ENCODE assay signal across 1 cellular context in the genomic region with DNA sequence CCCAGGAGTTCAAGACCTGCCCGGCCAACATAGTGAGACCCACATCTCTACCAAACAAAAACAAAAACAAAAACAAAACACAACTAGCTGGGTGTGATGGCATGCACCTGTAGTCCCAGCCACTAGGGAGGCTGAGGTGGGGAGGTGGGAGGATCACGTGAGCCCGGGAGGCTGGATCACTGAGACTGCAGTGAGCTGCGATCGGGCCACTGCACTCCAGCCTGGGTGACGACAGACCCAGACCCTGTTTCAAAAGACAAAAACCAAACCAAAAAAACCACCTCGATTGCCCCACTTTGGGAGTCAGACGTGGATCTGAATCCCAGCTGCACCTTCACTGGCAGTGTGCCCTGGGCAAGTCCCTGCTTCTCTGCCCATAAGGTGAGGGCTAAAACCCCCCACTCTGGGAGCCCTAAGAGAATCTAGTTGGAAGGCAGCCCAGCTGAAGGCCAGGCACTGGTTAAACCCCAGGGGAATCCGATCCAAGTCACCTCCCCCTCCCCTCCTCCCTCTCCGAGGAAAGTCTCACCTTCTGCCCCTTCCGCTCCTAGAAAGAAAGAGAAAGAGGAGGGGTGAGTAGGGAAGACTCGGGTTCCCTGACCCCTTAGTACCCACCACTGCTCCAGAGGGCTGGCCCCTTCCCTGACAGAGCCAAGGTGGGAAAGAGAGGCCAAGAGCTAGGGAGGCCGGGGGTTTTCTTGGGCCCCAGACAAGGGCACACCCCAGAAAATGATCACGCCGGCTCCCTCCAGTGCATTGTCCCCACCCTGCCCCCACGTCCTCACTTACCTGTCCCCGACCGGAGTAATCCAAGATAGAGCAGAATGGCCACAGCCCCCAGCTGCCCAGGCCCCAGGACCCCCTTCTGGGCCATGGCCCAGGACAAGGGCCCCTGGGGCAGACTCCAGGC.
TF ChIP-seq lines count a peak whose summit lies in the region.

No MANE protein-coding gene starts in this region.

TF ChIP-seq in GM12878, 131 proteins besides CTCF, POLR2A, EP300 and RAD21:
- TF ChIP-seq BCL11A (IDR thresholded peaks at IDR 0.05; ENCODE audit: low read depth, low read length) = no peak
- TF ChIP-seq ETV6 (conservative IDR thresholded peaks at IDR 0.05 in 1 of 2, IDR thresholded peaks at IDR 0.05 in 1 of 2; ENCODE audit: borderline replicate concordance in 1 of 2, low read depth in 1 of 2) = no peak
- TF ChIP-seq, protein P1, sequence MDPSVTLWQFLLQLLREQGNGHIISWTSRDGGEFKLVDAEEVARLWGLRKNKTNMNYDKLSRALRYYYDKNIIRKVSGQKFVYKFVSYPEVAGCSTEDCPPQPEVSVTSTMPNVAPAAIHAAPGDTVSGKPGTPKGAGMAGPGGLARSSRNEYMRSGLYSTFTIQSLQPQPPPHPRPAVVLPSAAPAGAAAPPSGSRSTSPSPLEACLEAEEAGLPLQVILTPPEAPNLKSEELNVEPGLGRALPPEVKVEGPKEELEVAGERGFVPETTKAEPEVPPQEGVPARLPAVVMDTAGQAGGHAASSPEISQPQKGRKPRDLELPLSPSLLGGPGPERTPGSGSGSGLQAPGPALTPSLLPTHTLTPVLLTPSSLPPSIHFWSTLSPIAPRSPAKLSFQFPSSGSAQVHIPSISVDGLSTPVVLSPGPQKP (IDR thresholded peaks at IDR 0.05; ENCODE audit: low read depth, low read length) = no peak
- TF ChIP-seq, protein P2, sequence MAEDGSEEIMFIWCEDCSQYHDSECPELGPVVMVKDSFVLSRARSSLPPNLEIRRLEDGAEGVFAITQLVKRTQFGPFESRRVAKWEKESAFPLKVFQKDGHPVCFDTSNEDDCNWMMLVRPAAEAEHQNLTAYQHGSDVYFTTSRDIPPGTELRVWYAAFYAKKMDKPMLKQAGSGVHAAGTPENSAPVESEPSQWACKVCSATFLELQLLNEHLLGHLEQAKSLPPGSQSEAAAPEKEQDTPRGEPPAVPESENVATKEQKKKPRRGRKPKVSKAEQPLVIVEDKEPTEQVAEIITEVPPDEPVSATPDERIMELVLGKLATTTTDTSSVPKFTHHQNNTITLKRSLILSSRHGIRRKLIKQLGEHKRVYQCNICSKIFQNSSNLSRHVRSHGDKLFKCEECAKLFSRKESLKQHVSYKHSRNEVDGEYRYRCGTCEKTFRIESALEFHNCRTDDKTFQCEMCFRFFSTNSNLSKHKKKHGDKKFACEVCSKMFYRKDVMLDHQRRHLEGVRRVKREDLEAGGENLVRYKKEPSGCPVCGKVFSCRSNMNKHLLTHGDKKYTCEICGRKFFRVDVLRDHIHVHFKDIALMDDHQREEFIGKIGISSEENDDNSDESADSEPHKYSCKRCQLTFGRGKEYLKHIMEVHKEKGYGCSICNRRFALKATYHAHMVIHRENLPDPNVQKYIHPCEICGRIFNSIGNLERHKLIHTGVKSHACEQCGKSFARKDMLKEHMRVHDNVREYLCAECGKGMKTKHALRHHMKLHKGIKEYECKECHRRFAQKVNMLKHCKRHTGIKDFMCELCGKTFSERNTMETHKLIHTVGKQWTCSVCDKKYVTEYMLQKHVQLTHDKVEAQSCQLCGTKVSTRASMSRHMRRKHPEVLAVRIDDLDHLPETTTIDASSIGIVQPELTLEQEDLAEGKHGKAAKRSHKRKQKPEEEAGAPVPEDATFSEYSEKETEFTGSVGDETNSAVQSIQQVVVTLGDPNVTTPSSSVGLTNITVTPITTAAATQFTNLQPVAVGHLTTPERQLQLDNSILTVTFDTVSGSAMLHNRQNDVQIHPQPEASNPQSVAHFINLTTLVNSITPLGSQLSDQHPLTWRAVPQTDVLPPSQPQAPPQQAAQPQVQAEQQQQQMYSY (CRISPR knock-in tag; IDR thresholded peaks at IDR 0.05) = no peak
- TF ChIP-seq, protein P3, sequence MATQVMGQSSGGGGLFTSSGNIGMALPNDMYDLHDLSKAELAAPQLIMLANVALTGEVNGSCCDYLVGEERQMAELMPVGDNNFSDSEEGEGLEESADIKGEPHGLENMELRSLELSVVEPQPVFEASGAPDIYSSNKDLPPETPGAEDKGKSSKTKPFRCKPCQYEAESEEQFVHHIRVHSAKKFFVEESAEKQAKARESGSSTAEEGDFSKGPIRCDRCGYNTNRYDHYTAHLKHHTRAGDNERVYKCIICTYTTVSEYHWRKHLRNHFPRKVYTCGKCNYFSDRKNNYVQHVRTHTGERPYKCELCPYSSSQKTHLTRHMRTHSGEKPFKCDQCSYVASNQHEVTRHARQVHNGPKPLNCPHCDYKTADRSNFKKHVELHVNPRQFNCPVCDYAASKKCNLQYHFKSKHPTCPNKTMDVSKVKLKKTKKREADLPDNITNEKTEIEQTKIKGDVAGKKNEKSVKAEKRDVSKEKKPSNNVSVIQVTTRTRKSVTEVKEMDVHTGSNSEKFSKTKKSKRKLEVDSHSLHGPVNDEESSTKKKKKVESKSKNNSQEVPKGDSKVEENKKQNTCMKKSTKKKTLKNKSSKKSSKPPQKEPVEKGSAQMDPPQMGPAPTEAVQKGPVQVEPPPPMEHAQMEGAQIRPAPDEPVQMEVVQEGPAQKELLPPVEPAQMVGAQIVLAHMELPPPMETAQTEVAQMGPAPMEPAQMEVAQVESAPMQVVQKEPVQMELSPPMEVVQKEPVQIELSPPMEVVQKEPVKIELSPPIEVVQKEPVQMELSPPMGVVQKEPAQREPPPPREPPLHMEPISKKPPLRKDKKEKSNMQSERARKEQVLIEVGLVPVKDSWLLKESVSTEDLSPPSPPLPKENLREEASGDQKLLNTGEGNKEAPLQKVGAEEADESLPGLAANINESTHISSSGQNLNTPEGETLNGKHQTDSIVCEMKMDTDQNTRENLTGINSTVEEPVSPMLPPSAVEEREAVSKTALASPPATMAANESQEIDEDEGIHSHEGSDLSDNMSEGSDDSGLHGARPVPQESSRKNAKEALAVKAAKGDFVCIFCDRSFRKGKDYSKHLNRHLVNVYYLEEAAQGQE (IDR thresholded peaks at IDR 0.05; ENCODE audit: low read depth, low read length) = no peak
- no peak for TF ChIP-seq NFXL1 (IDR thresholded peaks at IDR 0.05; ENCODE audit: borderline replicate concordance)
- no peak for TF ChIP-seq ZSCAN29 (IDR thresholded peaks at IDR 0.05)
- TF ChIP-seq, protein P4, sequence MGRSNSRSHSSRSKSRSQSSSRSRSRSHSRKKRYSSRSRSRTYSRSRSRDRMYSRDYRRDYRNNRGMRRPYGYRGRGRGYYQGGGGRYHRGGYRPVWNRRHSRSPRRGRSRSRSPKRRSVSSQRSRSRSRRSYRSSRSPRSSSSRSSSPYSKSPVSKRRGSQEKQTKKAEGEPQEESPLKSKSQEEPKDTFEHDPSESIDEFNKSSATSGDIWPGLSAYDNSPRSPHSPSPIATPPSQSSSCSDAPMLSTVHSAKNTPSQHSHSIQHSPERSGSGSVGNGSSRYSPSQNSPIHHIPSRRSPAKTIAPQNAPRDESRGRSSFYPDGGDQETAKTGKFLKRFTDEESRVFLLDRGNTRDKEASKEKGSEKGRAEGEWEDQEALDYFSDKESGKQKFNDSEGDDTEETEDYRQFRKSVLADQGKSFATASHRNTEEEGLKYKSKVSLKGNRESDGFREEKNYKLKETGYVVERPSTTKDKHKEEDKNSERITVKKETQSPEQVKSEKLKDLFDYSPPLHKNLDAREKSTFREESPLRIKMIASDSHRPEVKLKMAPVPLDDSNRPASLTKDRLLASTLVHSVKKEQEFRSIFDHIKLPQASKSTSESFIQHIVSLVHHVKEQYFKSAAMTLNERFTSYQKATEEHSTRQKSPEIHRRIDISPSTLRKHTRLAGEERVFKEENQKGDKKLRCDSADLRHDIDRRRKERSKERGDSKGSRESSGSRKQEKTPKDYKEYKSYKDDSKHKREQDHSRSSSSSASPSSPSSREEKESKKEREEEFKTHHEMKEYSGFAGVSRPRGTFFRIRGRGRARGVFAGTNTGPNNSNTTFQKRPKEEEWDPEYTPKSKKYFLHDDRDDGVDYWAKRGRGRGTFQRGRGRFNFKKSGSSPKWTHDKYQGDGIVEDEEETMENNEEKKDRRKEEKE (IDR thresholded peaks at IDR 0.05) = no peak
- no peak for TF ChIP-seq STAT3 (IDR thresholded peaks at IDR 0.05; ENCODE audit: low read depth, low read length)
- TF ChIP-seq, protein P5, sequence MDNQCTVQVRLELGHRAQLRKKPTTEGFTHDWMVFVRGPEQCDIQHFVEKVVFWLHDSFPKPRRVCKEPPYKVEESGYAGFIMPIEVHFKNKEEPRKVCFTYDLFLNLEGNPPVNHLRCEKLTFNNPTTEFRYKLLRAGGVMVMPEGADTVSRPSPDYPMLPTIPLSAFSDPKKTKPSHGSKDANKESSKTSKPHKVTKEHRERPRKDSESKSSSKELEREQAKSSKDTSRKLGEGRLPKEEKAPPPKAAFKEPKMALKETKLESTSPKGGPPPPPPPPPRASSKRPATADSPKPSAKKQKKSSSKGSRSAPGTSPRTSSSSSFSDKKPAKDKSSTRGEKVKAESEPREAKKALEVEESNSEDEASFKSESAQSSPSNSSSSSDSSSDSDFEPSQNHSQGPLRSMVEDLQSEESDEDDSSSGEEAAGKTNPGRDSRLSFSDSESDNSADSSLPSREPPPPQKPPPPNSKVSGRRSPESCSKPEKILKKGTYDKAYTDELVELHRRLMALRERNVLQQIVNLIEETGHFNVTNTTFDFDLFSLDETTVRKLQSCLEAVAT (IDR thresholded peaks at IDR 0.05) = no peak
- TF ChIP-seq, protein P6, sequence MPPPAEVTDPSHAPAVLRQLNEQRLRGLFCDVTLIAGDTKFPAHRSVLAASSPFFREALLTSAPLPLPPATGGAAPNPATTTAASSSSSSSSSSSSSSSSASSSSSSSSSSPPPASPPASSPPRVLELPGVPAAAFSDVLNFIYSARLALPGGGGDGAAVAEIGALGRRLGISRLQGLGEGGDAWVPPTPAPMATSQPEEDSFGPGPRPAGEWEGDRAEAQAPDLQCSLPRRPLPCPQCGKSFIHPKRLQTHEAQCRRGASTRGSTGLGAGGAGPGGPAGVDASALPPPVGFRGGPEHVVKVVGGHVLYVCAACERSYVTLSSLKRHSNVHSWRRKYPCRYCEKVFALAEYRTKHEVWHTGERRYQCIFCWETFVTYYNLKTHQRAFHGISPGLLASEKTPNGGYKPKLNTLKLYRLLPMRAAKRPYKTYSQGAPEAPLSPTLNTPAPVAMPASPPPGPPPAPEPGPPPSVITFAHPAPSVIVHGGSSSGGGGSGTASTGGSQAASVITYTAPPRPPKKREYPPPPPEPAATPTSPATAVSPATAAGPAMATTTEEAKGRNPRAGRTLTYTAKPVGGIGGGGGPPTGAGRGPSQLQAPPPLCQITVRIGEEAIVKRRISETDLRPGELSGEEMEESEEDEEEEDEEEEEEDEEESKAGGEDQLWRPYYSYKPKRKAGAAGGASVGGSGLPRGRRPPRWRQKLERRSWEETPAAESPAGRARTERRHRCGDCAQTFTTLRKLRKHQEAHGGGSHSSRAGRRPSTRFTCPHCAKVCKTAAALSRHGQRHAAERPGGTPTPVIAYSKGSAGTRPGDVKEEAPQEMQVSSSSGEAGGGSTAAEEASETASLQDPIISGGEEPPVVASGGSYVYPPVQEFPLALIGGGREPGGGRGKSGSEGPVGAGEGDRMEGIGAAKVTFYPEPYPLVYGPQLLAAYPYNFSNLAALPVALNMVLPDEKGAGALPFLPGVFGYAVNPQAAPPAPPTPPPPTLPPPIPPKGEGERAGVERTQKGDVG (CRISPR knock-in tag; IDR thresholded peaks at IDR 0.05) = no peak
- TF ChIP-seq TAF1 (IDR thresholded peaks at IDR 0.05; ENCODE audit: borderline replicate concordance, low read depth, low read length) = no peak
- no peak for TF ChIP-seq TBL1XR1 (IDR thresholded peaks at IDR 0.05; ENCODE audit: low read depth, low read length)
- TF ChIP-seq KAT2A (conservative IDR thresholded peaks at IDR 0.05; ENCODE audit: control insufficient read depth, low read depth, low read length) = no peak
- TF ChIP-seq, protein P7, sequence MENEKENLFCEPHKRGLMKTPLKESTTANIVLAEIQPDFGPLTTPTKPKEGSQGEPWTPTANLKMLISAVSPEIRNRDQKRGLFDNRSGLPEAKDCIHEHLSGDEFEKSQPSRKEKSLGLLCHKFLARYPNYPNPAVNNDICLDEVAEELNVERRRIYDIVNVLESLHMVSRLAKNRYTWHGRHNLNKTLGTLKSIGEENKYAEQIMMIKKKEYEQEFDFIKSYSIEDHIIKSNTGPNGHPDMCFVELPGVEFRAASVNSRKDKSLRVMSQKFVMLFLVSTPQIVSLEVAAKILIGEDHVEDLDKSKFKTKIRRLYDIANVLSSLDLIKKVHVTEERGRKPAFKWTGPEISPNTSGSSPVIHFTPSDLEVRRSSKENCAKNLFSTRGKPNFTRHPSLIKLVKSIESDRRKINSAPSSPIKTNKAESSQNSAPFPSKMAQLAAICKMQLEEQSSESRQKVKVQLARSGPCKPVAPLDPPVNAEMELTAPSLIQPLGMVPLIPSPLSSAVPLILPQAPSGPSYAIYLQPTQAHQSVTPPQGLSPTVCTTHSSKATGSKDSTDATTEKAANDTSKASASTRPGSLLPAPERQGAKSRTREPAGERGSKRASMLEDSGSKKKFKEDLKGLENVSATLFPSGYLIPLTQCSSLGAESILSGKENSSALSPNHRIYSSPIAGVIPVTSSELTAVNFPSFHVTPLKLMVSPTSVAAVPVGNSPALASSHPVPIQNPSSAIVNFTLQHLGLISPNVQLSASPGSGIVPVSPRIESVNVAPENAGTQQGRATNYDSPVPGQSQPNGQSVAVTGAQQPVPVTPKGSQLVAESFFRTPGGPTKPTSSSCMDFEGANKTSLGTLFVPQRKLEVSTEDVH (IDR thresholded peaks at IDR 0.05; ENCODE audit: low read depth, partially characterized antibody) = no peak
